In genomic region chr6:4504700-4505099, GRCh38 we compare ENCODE assay signal across 31 cellular contexts.
"Had no signal": no experiment of that assay in that cellular context is flagged by ENCODE, and none has a peak within 500 bp of the region (broad histone marks: within the 10 kb centered on the region; RNA-seq: fewer than 3 reads in every experiment).

No MANE protein-coding gene starts in this region.

- H3K4me3 Mint-ChIP-seq: activated CD4-positive, alpha-beta memory T cell treated with anti-CD3 and anti-CD28 coated beads for 36 hours; activated CD4-positive, alpha-beta T cell treated with anti-CD3 and anti-CD28 coated beads for 36 hours; activated CD4-positive, alpha-beta T cell treated with anti-CD3 and anti-CD28 coated beads, Interleukin-2, amount 10 ng/mL, durations not matched to agents 24 days and 14 days; activated CD8-positive, alpha-beta memory T cell treated with anti-CD3 and anti-CD28 coated beads, Interleukin-2, amount 10 ng/mL, durations not matched to agents 7 days and 5 days; activated CD8-positive, alpha-beta T cell treated with anti-CD3 and anti-CD28 coated beads, Interleukin-2, amount 10 ng/mL, durations not matched to agents 7 days and 5 days; activated naive CD4-positive, alpha-beta T cell treated with anti-CD3 and anti-CD28 coated beads for 36 hours; activated naive CD4-positive, alpha-beta T cell treated with anti-CD3 and anti-CD28 coated beads, Interleukin-2, amount 50 U/mL, for 24 hours; activated naive CD8-positive, alpha-beta T cell treated with anti-CD3 and anti-CD28 coated beads for 36 hours; activated naive CD8-positive, alpha-beta T cell treated with anti-CD3 and anti-CD28 coated beads, Interleukin-2, amount 50 U/mL, for 24 hours; activated T-helper 1 cell treated with anti-CD3 and anti-CD28 coated beads, Interleukin-12 subunit alpha, Interleukin-12 subunit beta, Interleukin-2, Interleukin-4 antibody, amounts not matched to agents 30 ng/mL and 10 ng/mL and 1 ng/mL, durations not matched to agents 14 hours and 24 hours and 36 hours; brain; endodermal cell had no signal

- H3K36me3 ChIP-seq: ascending aorta, breast epithelium, cardiac muscle cell, colonic mucosa, gastroesophageal sphincter had no signal

- H3K4me1 ChIP-seq: ascending aorta, breast epithelium, colonic mucosa, foreskin keratinocyte, gastroesophageal sphincter had no signal

- H3K27me3 ChIP-seq: ascending aorta, breast epithelium, cardiac muscle cell, colonic mucosa, foreskin keratinocyte, gastroesophageal sphincter had no signal

- H3K4me1 Mint-ChIP-seq: activated CD4-positive, alpha-beta T cell treated with anti-CD3 and anti-CD28 coated beads for 36 hours; activated CD4-positive, alpha-beta T cell treated with anti-CD3 and anti-CD28 coated beads, Interleukin-2, amount 10 ng/mL, durations not matched to agents 24 days and 14 days; activated CD8-positive, alpha-beta memory T cell treated with anti-CD3 and anti-CD28 coated beads, Interleukin-2, amount 10 ng/mL, durations not matched to agents 7 days and 5 days; activated naive CD4-positive, alpha-beta T cell treated with anti-CD3 and anti-CD28 coated beads, Interleukin-2, amount 50 U/mL, for 24 hours; activated naive CD8-positive, alpha-beta T cell treated with anti-CD3 and anti-CD28 coated beads for 36 hours; activated naive CD8-positive, alpha-beta T cell treated with anti-CD3 and anti-CD28 coated beads, Interleukin-2, amount 50 U/mL, for 24 hours; endodermal cell had no signal

- H3K4me3 ChIP-seq: ascending aorta, breast epithelium, cardiac muscle cell, colonic mucosa, gastroesophageal sphincter had no signal

- DNase-seq: activated CD4-positive, alpha-beta memory T cell treated with anti-CD3 and anti-CD28 coated beads for 36 hours; activated CD4-positive, alpha-beta T cell treated with anti-CD3 and anti-CD28 coated beads for 36 hours; activated CD4-positive, alpha-beta T cell treated with anti-CD3 and anti-CD28 coated beads, Interleukin-2, amount 10 ng/mL, durations not matched to agents 24 days and 14 days; activated CD4-positive, CD25-positive, alpha-beta regulatory T cell; activated CD4-positive, CD25-positive, alpha-beta regulatory T cell treated with anti-CD3 and anti-CD28 coated beads, Interleukin-2, amount 50 U/mL, for 72 hours; activated CD8-positive, alpha-beta memory T cell treated with anti-CD3 and anti-CD28 coated beads, Interleukin-2, amount 10 ng/mL, durations not matched to agents 7 days and 5 days; activated CD8-positive, alpha-beta memory T cell treated with anti-CD3 and anti-CD28 coated beads, Interleukin-2, amount 50 U/mL, for 4 hours; activated CD8-positive, alpha-beta T cell treated with anti-CD3 and anti-CD28 coated beads, Interleukin-2, amount 10 ng/mL, durations not matched to agents 7 days and 5 days; activated effector memory CD4-positive, alpha-beta T cell treated with anti-CD3 and anti-CD28 coated beads, Interleukin-2, amount 50 U/mL, for 16 hours; activated naive CD4-positive, alpha-beta T cell treated with anti-CD3 and anti-CD28 coated beads for 36 hours; activated naive CD8-positive, alpha-beta T cell treated with anti-CD3 and anti-CD28 coated beads for 36 hours; activated naive CD8-positive, alpha-beta T cell treated with anti-CD3 and anti-CD28 coated beads, Interleukin-2, amount 50 U/mL, for 24 hours; activated T-cell treated with anti-CD3 and anti-CD28 coated beads, Interleukin-2, amount 50 U/mL, for 1 hour; activated T-cell treated with anti-CD3 and anti-CD28 coated beads, Interleukin-2, amount 50 U/mL, for 48 hours; central memory CD4-positive, alpha-beta T cell; cerebellar nuclear complex; colonic mucosa; effector memory CD4-positive, alpha-beta T cell; endodermal cell; foreskin keratinocyte; head of caudate nucleus; T-helper 2 cell had no signal

- H3K27ac ChIP-seq: ascending aorta, breast epithelium, cardiac muscle cell, colonic mucosa, foreskin keratinocyte, gastroesophageal sphincter had no signal

- ATAC-seq: activated CD4-positive, alpha-beta T cell treated with anti-CD3 and anti-CD28 coated beads for 36 hours; activated CD8-positive, alpha-beta memory T cell treated with anti-CD3 and anti-CD28 coated beads, Interleukin-2, amount 10 ng/mL, durations not matched to agents 7 days and 5 days; activated CD8-positive, alpha-beta T cell treated with anti-CD3 and anti-CD28 coated beads, Interleukin-2, amount 10 ng/mL, durations not matched to agents 7 days and 5 days; activated naive CD8-positive, alpha-beta T cell treated with anti-CD3 and anti-CD28 coated beads, Interleukin-2, amount 50 U/mL, for 24 hours; esophagus mucosa; foreskin keratinocyte; gastroesophageal sphincter had no signal

- H3K27ac Mint-ChIP-seq: activated CD4-positive, alpha-beta memory T cell treated with anti-CD3 and anti-CD28 coated beads for 36 hours; activated CD4-positive, alpha-beta T cell treated with anti-CD3 and anti-CD28 coated beads for 36 hours; activated CD4-positive, alpha-beta T cell treated with anti-CD3 and anti-CD28 coated beads, Interleukin-2, amount 10 ng/mL, durations not matched to agents 24 days and 14 days; activated CD8-positive, alpha-beta memory T cell treated with anti-CD3 and anti-CD28 coated beads, Interleukin-2, amount 10 ng/mL, durations not matched to agents 7 days and 5 days; activated CD8-positive, alpha-beta T cell treated with anti-CD3 and anti-CD28 coated beads, Interleukin-2, amount 10 ng/mL, durations not matched to agents 7 days and 5 days; activated naive CD4-positive, alpha-beta T cell treated with anti-CD3 and anti-CD28 coated beads for 36 hours; activated naive CD4-positive, alpha-beta T cell treated with anti-CD3 and anti-CD28 coated beads, Interleukin-2, amount 50 U/mL, for 24 hours; activated naive CD8-positive, alpha-beta T cell treated with anti-CD3 and anti-CD28 coated beads for 36 hours; activated naive CD8-positive, alpha-beta T cell treated with anti-CD3 and anti-CD28 coated beads, Interleukin-2, amount 50 U/mL, for 24 hours; activated T-helper 1 cell treated with anti-CD3 and anti-CD28 coated beads, Interleukin-12 subunit alpha, Interleukin-12 subunit beta, Interleukin-2, Interleukin-4 antibody, amounts not matched to agents 30 ng/mL and 10 ng/mL and 1 ng/mL, durations not matched to agents 14 hours and 24 hours and 36 hours; activated T-helper 2 cell treated with anti-CD3 and anti-CD28 coated beads, Interferon-gamma antibody, Interleukin-2, Interleukin-4, amounts not matched to agents 10 μg/mL and 5 μg/mL and 100 μg/mL, durations not matched to agents 14 hours and 24 hours and 36 hours; brain; endodermal cell had no signal

- H3K36me3 Mint-ChIP-seq: activated CD4-positive, alpha-beta memory T cell treated with anti-CD3 and anti-CD28 coated beads for 36 hours; activated CD8-positive, alpha-beta memory T cell treated with anti-CD3 and anti-CD28 coated beads, Interleukin-2, amount 10 ng/mL, durations not matched to agents 7 days and 5 days; activated naive CD4-positive, alpha-beta T cell treated with anti-CD3 and anti-CD28 coated beads, Interleukin-2, amount 50 U/mL, for 24 hours; activated naive CD8-positive, alpha-beta T cell treated with anti-CD3 and anti-CD28 coated beads for 36 hours; brain had no signal

- H3K9me3 ChIP-seq: ascending aorta, breast epithelium, colonic mucosa, gastroesophageal sphincter had no signal

- H3K9me3 Mint-ChIP-seq: activated CD4-positive, alpha-beta memory T cell treated with anti-CD3 and anti-CD28 coated beads for 36 hours; activated naive CD4-positive, alpha-beta T cell treated with anti-CD3 and anti-CD28 coated beads for 36 hours; activated naive CD4-positive, alpha-beta T cell treated with anti-CD3 and anti-CD28 coated beads, Interleukin-2, amount 50 U/mL, for 24 hours; activated naive CD8-positive, alpha-beta T cell treated with anti-CD3 and anti-CD28 coated beads for 36 hours; activated naive CD8-positive, alpha-beta T cell treated with anti-CD3 and anti-CD28 coated beads, Interleukin-2, amount 50 U/mL, for 24 hours; activated T-helper 1 cell treated with anti-CD3 and anti-CD28 coated beads, Interleukin-12 subunit alpha, Interleukin-12 subunit beta, Interleukin-2, Interleukin-4 antibody, amounts not matched to agents 30 ng/mL and 10 ng/mL and 1 ng/mL, durations not matched to agents 14 hours and 24 hours and 36 hours; activated T-helper 2 cell treated with anti-CD3 and anti-CD28 coated beads, Interferon-gamma antibody, Interleukin-2, Interleukin-4, amounts not matched to agents 10 μg/mL and 5 μg/mL and 100 μg/mL, durations not matched to agents 14 hours and 24 hours and 36 hours; endodermal cell had no signal
